ENCODE assay signal across 10 cellular contexts in the genomic region with DNA sequence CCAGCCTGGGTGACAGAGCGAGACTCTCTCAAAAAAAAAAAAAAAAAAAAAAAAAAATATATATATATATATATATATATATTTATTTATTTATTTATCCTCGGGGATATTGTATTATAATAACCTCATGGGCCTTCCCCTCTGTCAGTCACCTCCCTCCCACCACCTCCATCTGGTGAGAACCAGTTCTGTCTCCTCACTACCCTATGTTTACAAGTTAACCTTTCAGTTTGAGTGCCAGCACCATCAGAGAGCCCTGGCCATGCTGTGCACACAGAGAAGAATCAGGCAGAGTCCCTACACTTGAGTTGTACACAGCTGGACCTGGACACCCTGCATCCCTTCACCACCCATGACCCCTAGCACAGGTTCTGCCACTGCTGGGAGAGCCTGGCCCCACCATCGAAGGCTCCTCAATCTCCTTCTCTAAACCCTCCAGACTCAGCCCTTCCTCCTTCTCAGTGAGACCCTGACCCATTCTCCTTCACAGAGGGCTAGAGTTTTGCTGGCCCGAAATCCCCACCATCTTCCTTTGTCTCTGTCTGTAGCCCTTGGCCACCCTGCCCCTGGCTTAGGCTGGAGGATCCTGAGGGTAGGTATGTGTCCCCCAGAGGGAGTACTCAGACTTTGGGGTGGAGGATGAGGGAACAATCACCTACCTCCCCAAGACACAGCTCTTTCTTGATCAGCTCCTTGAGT. TPM values are rescaled to one million over a fixed set of nuclear protein-coding genes. Genes with fewer than 3 reads are reported as not detected.
DNase-seq lines count a peak whose midpoint lies in the region; ATAC-seq and TF ChIP-seq lines count a peak whose summit lies in the region.
"Had no signal": no experiment of that assay in that cellular context is flagged by ENCODE, and none has a peak within 500 bp of the region (broad histone marks: within the 10 kb centered on the region; RNA-seq: fewer than 3 reads in every experiment).

No MANE protein-coding gene starts in this region.

- H3K18ac ChIP-seq in IMR-90 (ENCODE audit: low read depth, low read length) (no peak overlapping the region), neuronal stem cell (ENCODE audit: low read length) (peak overlapping the region; percentile 12)

- peaks cover 51% of the 10 kb centered on the region for H3K36me3 Mint-ChIP-seq in CD4-positive, alpha-beta T cell (ENCODE audit: low read depth)
- peaks cover 10% of the 10 kb centered on the region for H3K36me3 Mint-ChIP-seq in activated naive CD8-positive, alpha-beta T cell treated with anti-CD3 and anti-CD28 coated beads, Interleukin-2, amount 10 ng/mL, durations not matched to agents 7 days and 5 days

- no peak for ATAC-seq in CD4-positive, alpha-beta T cell (ENCODE audit: poor library complexity)
- ATAC-seq in IMR-90 (ENCODE audit: low read depth) (no peak), left ventricle myocardium superior (no peak)
- ATAC-seq in activated naive CD8-positive, alpha-beta T cell treated with anti-CD3 and anti-CD28 coated beads, Interleukin-2, amount 10 ng/mL, durations not matched to agents 7 days and 5 days (ENCODE audit: low read depth) = no peak
- ATAC-seq: foreskin keratinocyte had no signal

- H2BK120ac ChIP-seq in IMR-90 (ENCODE audit: low read depth, low read length) (peak overlapping the region; percentile 77), neuronal stem cell (ENCODE audit: low read depth, low read length) (no peak overlapping the region)

- H3K9me3 Mint-ChIP-seq in CD4-positive, alpha-beta T cell = no peaks in the 10 kb centered on the region
- H3K9me3 Mint-ChIP-seq in activated naive CD8-positive, alpha-beta T cell treated with anti-CD3 and anti-CD28 coated beads, Interleukin-2, amount 10 ng/mL, durations not matched to agents 7 days and 5 days = no peaks in the 10 kb centered on the region

- POLR2A ChIA-PET in CD4-positive, alpha-beta T cell (lab: Charles Lee) = interaction anchor here (2.0 to 3.4 kb wide), 3 partner anchors 7 to 95 kb away, joined by 8 to 23 read pairs (median 19); partner anchors contain the start of gene CHTOP
- POLR2A ChIA-PET in IMR-90 (lab: Charles Lee; ENCODE audit: unreplicated experiment) = interaction anchor here (1.4 kb wide), 1 partner anchor 27 kb away, joined by 5 read pairs; no protein-coding TSS in a partner anchor
- POLR2A ChIA-PET in activated naive CD8-positive, alpha-beta T cell treated with anti-CD3 and anti-CD28 coated beads, Interleukin-2, amount 10 ng/mL, durations not matched to agents 7 days and 5 days (lab: Charles Lee) = interaction anchor here (1.4 to 2.6 kb wide), 3 partner anchors 7 to 95 kb away, joined by 6 to 23 read pairs (median 10); partner anchors contain the start of gene CHTOP

- peaks cover 45% of the 10 kb centered on the region for H3K9me1 ChIP-seq in IMR-90 (ENCODE audit: insufficient read depth, low read length)

- H4K8ac ChIP-seq in IMR-90 (ENCODE audit: low read depth in 2 of 2, low read length in 2 of 2) (peak overlapping the region; percentile 8 to 89; a peak in 3 of 4 replicates), neuronal stem cell (ENCODE audit: low read depth, low read length) (no peak overlapping the region)

- peak overlapping the region; percentile 85 for H2BK20ac ChIP-seq in IMR-90 (ENCODE audit: low read depth, low read length)

- no peak for DNase-seq in CD4-positive, alpha-beta T cell
- DNase-seq in IMR-90 = no peak
- no peak for DNase-seq in activated naive CD8-positive, alpha-beta T cell treated with anti-CD3 and anti-CD28 coated beads, Interleukin-2, amount 10 ng/mL, durations not matched to agents 7 days and 5 days
- DNase-seq in neuronal stem cell (ENCODE audit: low spot score) = no peak
- DNase-seq in activated gamma-delta T cell treated with Interleukin-2 at 50 U/mL for 16 hours = no peak
- DNase-seq in epidermal melanocyte (ENCODE audit: insufficient read length, low spot score) = no peak
- DNase-seq in left ventricle myocardium superior = no peak
- DNase-seq in NCI-H2196 (lab: John Stamatoyannopoulos, UW; ENCODE audit: unreplicated experiment) = no peak
- DNase-seq: foreskin keratinocyte had no signal

- H4K91ac ChIP-seq in IMR-90 (ENCODE audit: insufficient read depth, low read depth, low read length) (peak overlapping the region; percentile 77), neuronal stem cell (ENCODE audit: low read depth, low read length, poor library complexity) (no peak overlapping the region)

- no peaks in the 10 kb centered on the region for H3K27me3 ChIP-seq in CD4-positive, alpha-beta T cell (ENCODE audit: control insufficient read depth, insufficient read depth, low read length)
- H3K27me3 ChIP-seq in IMR-90 (ENCODE audit: control insufficient read depth, insufficient read depth, low read length) (no peaks in the 10 kb centered on the region), neuronal stem cell (ENCODE audit: control insufficient read depth in 3 of 3, insufficient read depth in 3 of 3, low read depth in 1 of 3, low read length in 3 of 3) (peaks cover 0 to 44% (median 3%) of the 10 kb centered on the region in 3 experiments)
- H3K27me3 ChIP-seq: foreskin keratinocyte had no signal

- H3K4me2 ChIP-seq in IMR-90 (ENCODE audit: low read depth, low read length) = no peak overlapping the region
- H3K4me2 ChIP-seq in neuronal stem cell (ENCODE audit: insufficient read depth, low read length, poor library complexity, severe bottlenecking) = no peak overlapping the region

- peaks cover 25% of the 10 kb centered on the region for H3K4me1 ChIP-seq in IMR-90 (ENCODE audit: control insufficient read depth, insufficient read depth, low read length)
- peaks cover 0 to 24% of the 10 kb centered on the region in 2 donors for H3K4me1 ChIP-seq in neuronal stem cell (ENCODE audit: control insufficient read depth in 2 of 2, insufficient read depth in 1 of 2, low read depth in 1 of 2, low read length in 2 of 2)

- no peaks in the 10 kb centered on the region for H3K27me3 Mint-ChIP-seq in CD4-positive, alpha-beta T cell
- H3K27me3 Mint-ChIP-seq in activated naive CD8-positive, alpha-beta T cell treated with anti-CD3 and anti-CD28 coated beads, Interleukin-2, amount 10 ng/mL, durations not matched to agents 7 days and 5 days = no peaks in the 10 kb centered on the region

- H2AK5ac ChIP-seq in IMR-90 (ENCODE audit: low read depth, low read length) (peak overlapping the region; percentile 67), neuronal stem cell (ENCODE audit: low read depth, low read length) (peak overlapping the region; percentile 60)

- peak overlapping the region; percentile 83 for H3K4ac ChIP-seq in IMR-90 (ENCODE audit: low read depth, low read length)
- no peak overlapping the region for H3K4ac ChIP-seq in neuronal stem cell (ENCODE audit: low read length)

- H3K23ac ChIP-seq in IMR-90 (ENCODE audit: low read depth, low read length) (peak overlapping the region; percentile 66; the same call in 1 of the 2 replicates), neuronal stem cell (ENCODE audit: low read depth, low read length, poor library complexity) (no peak overlapping the region)

- H3K14ac ChIP-seq in IMR-90 (replicated peaks; ENCODE audit: low read depth, low read length) (peak overlapping the region; percentile 73), neuronal stem cell (ENCODE audit: low read length) (no peak overlapping the region)

- peak overlapping the region; percentile 27 for H2BK5ac ChIP-seq in IMR-90 (ENCODE audit: low read depth, low read length, poor library complexity, severe bottlenecking)
- no peak overlapping the region for H2BK5ac ChIP-seq in neuronal stem cell (ENCODE audit: low read length)

- peak overlapping the region; percentile 97 for H2AK9ac ChIP-seq in IMR-90 (replicated peaks; ENCODE audit: low read depth, low read length, poor library complexity)

- peaks cover 10% of the 10 kb centered on the region for H4K20me1 ChIP-seq in IMR-90 (ENCODE audit: insufficient read depth, low read length)

- peak overlapping the region; percentile 69; the same call in 2 of the 3 replicates for H2BK15ac ChIP-seq in IMR-90 (ENCODE audit: low read depth, low read length)
- peak overlapping the region; percentile 60 for H2BK15ac ChIP-seq in neuronal stem cell (ENCODE audit: low read length)

- 100% methylated on average over 1 of the region's 4 CpGs; no CpG with 5 or more reads in 1 of the 2 experiments for WGBS in IMR-90 (ENCODE audit: extremely low coverage in 2 of 2, insufficient read length in 1 of 2), 2 experiments
- no CpG with 5 or more reads among the region's 4 CpGs for WGBS in neuronal stem cell (ENCODE audit: extremely low coverage in 2 of 2, insufficient read length in 2 of 2, insufficient replicate concordance in 1 of 2), 2 donors

- no peak overlapping the region for H3K4me3 ChIP-seq in IMR-90 (ENCODE audit: insufficient read depth, low read depth, low read length)
- H3K4me3 ChIP-seq in neuronal stem cell (ENCODE audit: low read length in 2 of 2) = no peak overlapping the region

- no peak for TF ChIP-seq RAD21 in IMR-90 (IDR thresholded peaks at IDR 0.05; ENCODE audit: low read length)

- no peak overlapping the region for H3K56ac ChIP-seq in IMR-90 (ENCODE audit: extremely low read depth, insufficient read depth, low read length)

- H2AFZ ChIP-seq in IMR-90 (replicated peaks; ENCODE audit: low read length, poor library complexity) (peak overlapping the region; percentile 26), neuronal stem cell (ENCODE audit: low read length) (peak overlapping the region; percentile 7)

- intact Hi-C loops in CD4-positive, alpha-beta T cell (cut with DNase I, micrococcal nuclease) = loop anchor here in 1 of 2 experiments (5.0 kb wide), 1 partner anchor 133 kb away; the partner anchor contains the start of gene ILF2
- intact Hi-C loops in IMR-90 (cut with micrococcal nuclease) = no loop called here
- intact Hi-C loops in left ventricle myocardium superior (cut with micrococcal nuclease) = no loop called here

- CTCF ChIA-PET in CD4-positive, alpha-beta T cell (lab: Charles Lee) = interaction anchor here (2.7 kb wide), 1 partner anchor 29 kb away, joined by 15 read pairs; no protein-coding TSS in a partner anchor
- CTCF ChIA-PET in IMR-90 (lab: Yijun Ruan, JAX) = no interaction called here

- peak overlapping the region; percentile 86 for H3K4me3 Mint-ChIP-seq in CD4-positive, alpha-beta T cell
- peak overlapping the region; percentile 65 for H3K4me3 Mint-ChIP-seq in activated naive CD8-positive, alpha-beta T cell treated with anti-CD3 and anti-CD28 coated beads, Interleukin-2, amount 10 ng/mL, durations not matched to agents 7 days and 5 days

- H3K36me3 ChIP-seq in IMR-90 (ENCODE audit: control insufficient read depth, insufficient read depth, low read length) = peaks cover 5% of the 10 kb centered on the region
- no peaks in the 10 kb centered on the region for H3K36me3 ChIP-seq in neuronal stem cell (replicated peaks in 1 of 2; ENCODE audit: control insufficient read depth in 2 of 2, insufficient read depth in 2 of 2, low read length in 2 of 2)

- H4K5ac ChIP-seq in IMR-90 (ENCODE audit: low read depth, low read length) = 0 out of 2 replicates have a peak overlapping the region, but pooled peaks have one; percentile 19

- in situ Hi-C loops in IMR-90 (cut with MboI; ENCODE audit: low sequenced_read_pairs) = loop anchor here (25.0 kb wide), 1 partner anchor 423 kb away; the partner anchor contains the start of genes CREB3L4, CRTC2 and SLC39A1

- peaks cover 90% of the 10 kb centered on the region for H3K4me1 Mint-ChIP-seq in CD4-positive, alpha-beta T cell (ENCODE audit: low read depth)
- H3K4me1 Mint-ChIP-seq in activated naive CD8-positive, alpha-beta T cell treated with anti-CD3 and anti-CD28 coated beads, Interleukin-2, amount 10 ng/mL, durations not matched to agents 7 days and 5 days = peaks cover 58% of the 10 kb centered on the region

- H3K79me1 ChIP-seq in IMR-90 (ENCODE audit: low read depth in 1 of 2, low read length in 2 of 2) = peaks cover 5 to 40% of the 10 kb centered on the region in 2 experiments; a peak in 3 of 4 replicates
- no peaks in the 10 kb centered on the region for H3K79me1 ChIP-seq in neuronal stem cell (ENCODE audit: low read depth, low read length)

- no TSS peak for BruUV-seq in IMR-90 (replicated peaks; lab: Mats Ljungman, UMichigan)

- dilution Hi-C loops in IMR-90 (cut with HindIII; ENCODE audit: low sequenced_read_pairs, unreplicated experiment) = no loop called here

- H2BK12ac ChIP-seq in neuronal stem cell (ENCODE audit: low read length) = peak overlapping the region; percentile 86

- no peak for TF ChIP-seq POLR2A in IMR-90 (IDR thresholded peaks at IDR 0.05; ENCODE audit: low read depth, low read length)

- H3K9ac ChIP-seq in IMR-90 (ENCODE audit: low read depth, low read length) = no peak overlapping the region
- no peak overlapping the region for H3K9ac ChIP-seq in neuronal stem cell (ENCODE audit: low read depth, low read length, poor library complexity)

- TF ChIP-seq CTCF in CD4-positive, alpha-beta T cell (IDR thresholded peaks at IDR 0.05) = no peak
- TF ChIP-seq CTCF in IMR-90 (conservative IDR thresholded peaks at IDR 0.05; ENCODE audit: low read depth, low read length) = no peak

- H3K27ac ChIP-seq in CD4-positive, alpha-beta T cell (ENCODE audit: low read depth, low read length) = peak overlapping the region; percentile 71
- H3K27ac ChIP-seq in IMR-90 (ENCODE audit: insufficient read depth, low read length) (no peak overlapping the region), neuronal stem cell (replicated peaks; ENCODE audit: low read length) (no peak overlapping the region)
- H3K27ac ChIP-seq: foreskin keratinocyte had no signal

- no peaks in the 10 kb centered on the region for H3K9me3 ChIP-seq in CD4-positive, alpha-beta T cell (ENCODE audit: control insufficient read depth, low read length)
- no peaks in the 10 kb centered on the region for H3K9me3 ChIP-seq in IMR-90 (ENCODE audit: control insufficient read depth, insufficient read depth, low read length)
- H3K9me3 ChIP-seq in neuronal stem cell (replicated peaks in 1 of 2; ENCODE audit: control insufficient read depth in 2 of 2, insufficient read depth in 1 of 2, low read depth in 1 of 2, low read length in 2 of 2) = no peaks in the 10 kb centered on the region

- H3K27ac Mint-ChIP-seq in CD4-positive, alpha-beta T cell = peak overlapping the region; percentile 98
- peak overlapping the region; percentile 81 for H3K27ac Mint-ChIP-seq in activated naive CD8-positive, alpha-beta T cell treated with anti-CD3 and anti-CD28 coated beads, Interleukin-2, amount 10 ng/mL, durations not matched to agents 7 days and 5 days

RNA-seq across cellular contexts. Expression of gene S100A5, which starts 1.2 kb away (rescaled TPM):
- 1 to 10 TPM in 1 of 2 experiments, under 1 TPM in 1; 0.80 to 1.3 TPM for total RNA-seq in CD4-positive, alpha-beta T cell
- total RNA-seq in IMR-90 (2012; rRNA removed) = 0.56 TPM in 1 of 2 replicates, not detected in the other
- polyA plus RNA-seq in IMR-90 (2012; rRNA removed) = 0.27 and 0.55 TPM in 2 replicates
- 1.1 TPM in 1 of 2 replicates, not detected in the other for polyA plus RNA-seq in IMR-90 (2012; cell fraction: cytosol; rRNA removed)
- polyA plus RNA-seq in IMR-90 (2012; cell fraction: nucleus; rRNA removed; ENCODE audit: low replicate concordance) = not detected in 2 replicates
- 1 to 10 TPM; 2.2 to 2.7 TPM for total RNA-seq in activated naive CD8-positive, alpha-beta T cell treated with anti-CD3 and anti-CD28 coated beads, Interleukin-2, amount 10 ng/mL, durations not matched to agents 7 days and 5 days
- polyA plus RNA-seq in neuronal stem cell (2013, experiment 1 of 2) = not detected
- not detected for polyA plus RNA-seq in neuronal stem cell (2013, experiment 2 of 2)
- not detected for total RNA-seq in left ventricle myocardium superior
- total RNA-seq: dermis microvascular lymphatic vessel endothelial cell, foreskin keratinocyte had no signal

RNA-seq across cellular contexts. Expression of gene S100A6, which starts 3.8 kb away (rescaled TPM):
- total RNA-seq in CD4-positive, alpha-beta T cell = 100 to 1,000 TPM; 172 to 175 TPM
- total RNA-seq in IMR-90 (2012; rRNA removed) = 373 and 555 TPM in 2 replicates
- polyA plus RNA-seq in IMR-90 (2012; rRNA removed) = 1,755 and 2,394 TPM in 2 replicates
- polyA plus RNA-seq in IMR-90 (2012; cell fraction: cytosol; rRNA removed) = 755 and 1,450 TPM in 2 replicates
- 227 and 313 TPM in 2 replicates for polyA plus RNA-seq in IMR-90 (2012; cell fraction: nucleus; rRNA removed; ENCODE audit: low replicate concordance)
- total RNA-seq in activated naive CD8-positive, alpha-beta T cell treated with anti-CD3 and anti-CD28 coated beads, Interleukin-2, amount 10 ng/mL, durations not matched to agents 7 days and 5 days = 100 to 1,000 TPM; 365 to 373 TPM
- polyA plus RNA-seq in neuronal stem cell (2013, experiment 1 of 2) = 17.2 TPM
- polyA plus RNA-seq in neuronal stem cell (2013, experiment 2 of 2) = 17.4 TPM
- total RNA-seq in left ventricle myocardium superior = 201 TPM

RNA-seq across cellular contexts. Expression of gene S100A4, which starts 6.1 kb away (rescaled TPM):
- total RNA-seq in CD4-positive, alpha-beta T cell = 100 to 1,000 TPM; 297 to 299 TPM
- total RNA-seq in IMR-90 (2012; rRNA removed) (5.6 and 7.5 TPM in 2 replicates), left ventricle myocardium superior (114 TPM)
- polyA plus RNA-seq in IMR-90 (2012; rRNA removed) = 15.0 and 16.6 TPM in 2 replicates
- polyA plus RNA-seq in IMR-90 (2012; cell fraction: cytosol; rRNA removed) = 17.1 and 25.7 TPM in 2 replicates
- polyA plus RNA-seq in IMR-90 (2012; cell fraction: nucleus; rRNA removed; ENCODE audit: low replicate concordance) = 3.3 and 5.2 TPM in 2 replicates
- total RNA-seq in activated naive CD8-positive, alpha-beta T cell treated with anti-CD3 and anti-CD28 coated beads, Interleukin-2, amount 10 ng/mL, durations not matched to agents 7 days and 5 days = 100 to 1,000 TPM; 385 to 394 TPM
- 51.2 TPM for polyA plus RNA-seq in neuronal stem cell (2013, experiment 1 of 2)
- polyA plus RNA-seq in neuronal stem cell (2013, experiment 2 of 2) = 52.2 TPM

RNA-seq across cellular contexts. Expression of gene S100A3, which starts 9.5 kb away (rescaled TPM):
- total RNA-seq in CD4-positive, alpha-beta T cell = not detected
- total RNA-seq in IMR-90 (2012; rRNA removed) (1.4 and 2.9 TPM in 2 replicates), left ventricle myocardium superior (0.79 TPM)
- polyA plus RNA-seq in IMR-90 (2012; rRNA removed) = 4.5 and 6.2 TPM in 2 replicates
- 5.1 and 8.9 TPM in 2 replicates for polyA plus RNA-seq in IMR-90 (2012; cell fraction: cytosol; rRNA removed)
- polyA plus RNA-seq in IMR-90 (2012; cell fraction: nucleus; rRNA removed; ENCODE audit: low replicate concordance) = 3.3 and 5.1 TPM in 2 replicates
- not detected for total RNA-seq in activated naive CD8-positive, alpha-beta T cell treated with anti-CD3 and anti-CD28 coated beads, Interleukin-2, amount 10 ng/mL, durations not matched to agents 7 days and 5 days
- 0.07 TPM for polyA plus RNA-seq in neuronal stem cell (2013, experiment 1 of 2)
- 0.15 TPM for polyA plus RNA-seq in neuronal stem cell (2013, experiment 2 of 2)

RNA-seq across cellular contexts. Expression of gene S100A2, which starts 26.1 kb away (rescaled TPM):
- total RNA-seq in CD4-positive, alpha-beta T cell = not detected
- total RNA-seq in IMR-90 (2012; rRNA removed) (3.6 and 4.4 TPM in 2 replicates), left ventricle myocardium superior (1.9 TPM)
- polyA plus RNA-seq in IMR-90 (2012; rRNA removed) = 7.9 and 9.5 TPM in 2 replicates
- 6.2 and 11.3 TPM in 2 replicates for polyA plus RNA-seq in IMR-90 (2012; cell fraction: cytosol; rRNA removed)
- polyA plus RNA-seq in IMR-90 (2012; cell fraction: nucleus; rRNA removed; ENCODE audit: low replicate concordance) = 5.1 TPM in 2 replicates
- not detected for total RNA-seq in activated naive CD8-positive, alpha-beta T cell treated with anti-CD3 and anti-CD28 coated beads, Interleukin-2, amount 10 ng/mL, durations not matched to agents 7 days and 5 days
- 0.86 TPM for polyA plus RNA-seq in neuronal stem cell (2013, experiment 1 of 2)
- polyA plus RNA-seq in neuronal stem cell (2013, experiment 2 of 2) = 0.73 TPM

Comparison
In these comparisons a context has a peak if more than half of its experiments do, and no peak if none do; other contexts are left out.
1. RNA of gene S100A4, which starts 6.1 kb away (total RNA-seq): 385 to 394 TPM in activated naive CD8-positive, alpha-beta T cell treated with anti-CD3 and anti-CD28 coated beads, Interleukin-2, amount 10 ng/mL, durations not matched to agents 7 days and 5 days, 297 to 299 TPM in CD4-positive, alpha-beta T cell and 114 TPM in left ventricle myocardium superior (single experiment); 5.6 to 7.5 TPM in IMR-90; every median in the first group is over 10 times any median in the second.